In the genomic region with DNA sequence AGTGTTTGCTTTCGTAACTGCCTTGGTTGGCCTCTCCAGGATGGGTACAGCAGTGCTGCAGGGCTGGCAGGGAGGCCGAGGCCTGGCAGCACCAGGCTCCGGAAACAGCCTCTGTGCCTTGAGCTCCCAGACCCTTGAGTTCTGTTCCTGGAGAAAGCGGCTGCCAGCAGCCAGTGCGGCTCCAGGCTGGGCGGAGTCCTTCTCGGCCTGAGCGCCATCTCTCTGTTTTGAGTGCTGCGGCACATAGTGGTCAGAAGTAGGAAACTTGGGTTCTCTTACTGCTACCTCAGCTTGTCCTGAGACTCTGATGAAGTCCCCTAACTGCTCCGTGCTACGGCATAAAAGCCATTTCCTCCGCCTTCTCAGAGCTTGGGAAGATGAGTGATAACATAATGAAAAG, we compare ENCODE assay signal across 17 cellular contexts.
DNase-seq lines count a peak whose midpoint lies in the region; ATAC-seq, FAIRE-seq and TF ChIP-seq lines count a peak whose summit lies in the region.
"Had no signal": no experiment of that assay in that cellular context is flagged by ENCODE, and none has a peak within 500 bp of the region (broad histone marks: within the 10 kb centered on the region; RNA-seq: fewer than 3 reads in every experiment).

No MANE protein-coding gene starts in this region.

- in situ Hi-C loops in K562 (cut with MboI), result no loop called here

- no peak overlapping the region for H3K4me3 Mint-ChIP-seq in nephron progenitor cell
- no peak overlapping the region for H3K4me3 Mint-ChIP-seq in effector memory CD8-positive, alpha-beta T cell
- H3K4me3 Mint-ChIP-seq: activated naive CD4-positive, alpha-beta T cell treated with anti-CD3 and anti-CD28 coated beads, Interleukin-2, amount 50 U/mL, for 24 hours; CD4-positive, CD25-positive, alpha-beta regulatory T cell had no signal

- no peaks in the 10 kb centered on the region for H3K9me3 Mint-ChIP-seq in nephron progenitor cell
- H3K9me3 Mint-ChIP-seq in effector memory CD8-positive, alpha-beta T cell, result no peaks in the 10 kb centered on the region
- H3K9me3 Mint-ChIP-seq: activated naive CD4-positive, alpha-beta T cell treated with anti-CD3 and anti-CD28 coated beads, Interleukin-2, amount 50 U/mL, for 24 hours had no signal

- peak; percentile 77 for DNase-seq in ELF-1 (ENCODE audit: low read depth, low spot score)
- DNase-seq in HT1080 (ENCODE audit: low read depth), result peak; percentile 48
- peak; percentile 10 to 30 (median 20) for DNase-seq in K562 (ENCODE audit: extremely low read depth in 1 of 4, low spot score in 3 of 4)
- peak; percentile 41 for DNase-seq in nephron progenitor cell
- no peak for DNase-seq in HuH-7 (ENCODE audit: low spot score)
- no peak for DNase-seq in effector memory CD8-positive, alpha-beta T cell
- DNase-seq in medulla oblongata (ENCODE audit: extremely low spot score), result no peak
- DNase-seq in breast epithelium (ENCODE audit: low spot score in 2 of 2), result no peak
- DNase-seq: CD4-positive, CD25-positive, alpha-beta regulatory T cell; heart right ventricle; NCI-H1436 had no signal

- no peaks in the 10 kb centered on the region for H3K9me1 ChIP-seq in K562 (ENCODE audit: control insufficient read depth, insufficient read depth, low read length)

- TF ChIP-seq CTCF in K562 (IDR thresholded peaks at IDR 0.05 in 2 of 3, conservative IDR thresholded peaks at IDR 0.05 in 1 of 3; ENCODE audit: insufficient read depth in 2 of 3, low read depth in 1 of 3, low read length in 3 of 3) (peak in 2 of 3 experiments; percentile 29 to 33; a peak in 4 of 6 replicates), nephron progenitor cell (IDR thresholded peaks at IDR 0.05) (no peak), breast epithelium (IDR thresholded peaks at IDR 0.05) (no peak)

- no peaks in the 10 kb centered on the region for H3K36me3 ChIP-seq in K562 (ENCODE audit: control insufficient read depth, insufficient read depth, low read length)
- no peaks in the 10 kb centered on the region for H3K36me3 ChIP-seq in breast epithelium
- H3K36me3 ChIP-seq: heart right ventricle, neutrophil, SJSA1 had no signal

- BruUV-seq in K562 (replicated peaks; lab: Mats Ljungman, UMichigan), result no TSS peak

- CTCF ChIA-PET in K562 (lab: Yijun Ruan, JAX; ENCODE audit: low intra/inter-chr PET ratio), result no interaction called here

- ATAC-seq in K562, result peak; percentile 90
- no peak for ATAC-seq in effector memory CD8-positive, alpha-beta T cell (replicated peaks)

- H2AFZ ChIP-seq in K562 (ENCODE audit: low read depth, low read length), result 0 out of 2 replicates have a peak overlapping the region, but pooled peaks have one; percentile 4

- TF ChIP-seq RAD21 in K562 (CRISPR knock-in tag; conservative IDR thresholded peaks at IDR 0.05 in 1 of 2, IDR thresholded peaks at IDR 0.05 in 1 of 2), result no peak

- TF ChIP-seq POLR2A in K562 (conservative IDR thresholded peaks at IDR 0.05) (no peak), breast epithelium (IDR thresholded peaks at IDR 0.05) (no peak)

- H3K4me3 ChIP-seq in K562, result no peak overlapping the region
- H3K4me3 ChIP-seq in breast epithelium, result no peak overlapping the region
- H3K4me3 ChIP-seq: heart right ventricle, SJSA1, smooth muscle cell had no signal

- intact Hi-C loops in K562 (cut with micrococcal nuclease) (no loop called here), breast epithelium (cut with DNase I; ENCODE audit: low total_unique reads) (no loop called here)

- no peak overlapping the region for H3K27ac ChIP-seq in K562 (ENCODE audit: extremely low read depth, low read depth, low read length)
- no peak overlapping the region for H3K27ac ChIP-seq in breast epithelium
- H3K27ac ChIP-seq: epithelial cell of prostate, heart right ventricle, neutrophil, SJSA1 had no signal

- H3K36me3 Mint-ChIP-seq in nephron progenitor cell (ENCODE audit: low read depth), result no peaks in the 10 kb centered on the region
- no peaks in the 10 kb centered on the region for H3K36me3 Mint-ChIP-seq in effector memory CD8-positive, alpha-beta T cell (ENCODE audit: insufficient read depth)
- H3K36me3 Mint-ChIP-seq: activated naive CD4-positive, alpha-beta T cell treated with anti-CD3 and anti-CD28 coated beads, Interleukin-2, amount 50 U/mL, for 24 hours; CD4-positive, CD25-positive, alpha-beta regulatory T cell had no signal

- no peak overlapping the region for H3K27ac Mint-ChIP-seq in nephron progenitor cell
- H3K27ac Mint-ChIP-seq in effector memory CD8-positive, alpha-beta T cell, result no peak overlapping the region
- H3K27ac Mint-ChIP-seq: activated naive CD4-positive, alpha-beta T cell treated with anti-CD3 and anti-CD28 coated beads, Interleukin-2, amount 50 U/mL, for 24 hours had no signal

- H3K27me3 ChIP-seq in K562 (ENCODE audit: control insufficient read depth in 2 of 2, insufficient read depth in 2 of 2, low read length in 2 of 2) (peaks cover 0 to 17% of the 10 kb centered on the region in 2 experiments; a peak in 2 of 5 replicates), breast epithelium (peaks cover 0 to 7% of the 10 kb centered on the region in 2 donors)

- POLR2A ChIA-PET in K562 (lab: Yijun Ruan, JAX), result interaction anchor here (0.6 to 0.9 kb wide), 2 partner anchors 10 to 147 kb away, joined by 3 read pairs; no protein-coding TSS in a partner anchor

- no peaks in the 10 kb centered on the region for H4K20me1 ChIP-seq in K562 (replicated peaks; ENCODE audit: control insufficient read depth, insufficient read depth, low read length)

- H3K4me1 ChIP-seq in K562 (replicated peaks in 1 of 2; ENCODE audit: control insufficient read depth in 2 of 2, insufficient read depth in 2 of 2, low read length in 2 of 2) (peaks cover 0 to 3% of the 10 kb centered on the region in 2 experiments; a peak in 1 of 5 replicates), breast epithelium (no peaks in the 10 kb centered on the region)
- H3K4me1 ChIP-seq: SJSA1 had no signal

- no peak overlapping the region for H3K9ac ChIP-seq in K562 (ENCODE audit: insufficient read depth in 1 of 2, low read depth in 2 of 2, low read length in 2 of 2)

- WGBS in K562 (ENCODE audit: insufficient coverage, low coverage, missing lambda C conversion rate), result 2% methylated on average over 11 of the region's 12 CpGs

- FAIRE-seq in K562 (lab: Jason Lieb, UNC), result no peak
- FAIRE-seq: G401.6 had no signal

- TF ChIP-seq EP300 in K562 (IDR thresholded peaks at IDR 0.05; ENCODE audit: low read length), result no peak

- H3K79me2 ChIP-seq in K562 (ENCODE audit: control insufficient read depth, insufficient read depth, low read length), result no peaks in the 10 kb centered on the region

- peaks cover 15% of the 10 kb centered on the region for H3K4me1 Mint-ChIP-seq in nephron progenitor cell
- H3K4me1 Mint-ChIP-seq in effector memory CD8-positive, alpha-beta T cell (ENCODE audit: low read depth in 2 of 2), result no peaks in the 10 kb centered on the region
- H3K4me1 Mint-ChIP-seq: activated naive CD4-positive, alpha-beta T cell treated with anti-CD3 and anti-CD28 coated beads, Interleukin-2, amount 50 U/mL, for 24 hours; CD4-positive, CD25-positive, alpha-beta regulatory T cell had no signal

- H3K9me3 ChIP-seq in K562 (replicated peaks; ENCODE audit: control insufficient read depth, insufficient read depth, low read depth, low read length) (no peaks in the 10 kb centered on the region), breast epithelium (no peaks in the 10 kb centered on the region)
- H3K9me3 ChIP-seq: heart right ventricle, neutrophil, SJSA1 had no signal

- H3K27me3 Mint-ChIP-seq in nephron progenitor cell (ENCODE audit: low read depth, poor library complexity), result peaks cover 42% of the 10 kb centered on the region
- peaks cover 40 to 52% of the 10 kb centered on the region in 2 donors for H3K27me3 Mint-ChIP-seq in effector memory CD8-positive, alpha-beta T cell

- no peak overlapping the region for H3K4me2 ChIP-seq in K562 (ENCODE audit: insufficient read depth, low read length)
- H3K4me2 ChIP-seq: smooth muscle cell had no signal

TF ChIP-seq in K562, 482 proteins besides CTCF, POLR2A, EP300 and RAD21 (continues in another document):
- TF ChIP-seq TBL1XR1 (IDR thresholded peaks at IDR 0.05; ENCODE audit: low read length in 2 of 2) (no peak), POLR3G (IDR thresholded peaks at IDR 0.05; ENCODE audit: extremely low read depth, insufficient read length, insufficient replicate concordance) (no peak), ELF1 (tag; IDR thresholded peaks at IDR 0.05) (no peak), PTTG1 (tag; IDR thresholded peaks at IDR 0.05; ENCODE audit: low read depth) (no peak), TGIF2 (CRISPR knock-in tag; IDR thresholded peaks at IDR 0.05) (no peak)
- TF ChIP-seq, protein P1, sequence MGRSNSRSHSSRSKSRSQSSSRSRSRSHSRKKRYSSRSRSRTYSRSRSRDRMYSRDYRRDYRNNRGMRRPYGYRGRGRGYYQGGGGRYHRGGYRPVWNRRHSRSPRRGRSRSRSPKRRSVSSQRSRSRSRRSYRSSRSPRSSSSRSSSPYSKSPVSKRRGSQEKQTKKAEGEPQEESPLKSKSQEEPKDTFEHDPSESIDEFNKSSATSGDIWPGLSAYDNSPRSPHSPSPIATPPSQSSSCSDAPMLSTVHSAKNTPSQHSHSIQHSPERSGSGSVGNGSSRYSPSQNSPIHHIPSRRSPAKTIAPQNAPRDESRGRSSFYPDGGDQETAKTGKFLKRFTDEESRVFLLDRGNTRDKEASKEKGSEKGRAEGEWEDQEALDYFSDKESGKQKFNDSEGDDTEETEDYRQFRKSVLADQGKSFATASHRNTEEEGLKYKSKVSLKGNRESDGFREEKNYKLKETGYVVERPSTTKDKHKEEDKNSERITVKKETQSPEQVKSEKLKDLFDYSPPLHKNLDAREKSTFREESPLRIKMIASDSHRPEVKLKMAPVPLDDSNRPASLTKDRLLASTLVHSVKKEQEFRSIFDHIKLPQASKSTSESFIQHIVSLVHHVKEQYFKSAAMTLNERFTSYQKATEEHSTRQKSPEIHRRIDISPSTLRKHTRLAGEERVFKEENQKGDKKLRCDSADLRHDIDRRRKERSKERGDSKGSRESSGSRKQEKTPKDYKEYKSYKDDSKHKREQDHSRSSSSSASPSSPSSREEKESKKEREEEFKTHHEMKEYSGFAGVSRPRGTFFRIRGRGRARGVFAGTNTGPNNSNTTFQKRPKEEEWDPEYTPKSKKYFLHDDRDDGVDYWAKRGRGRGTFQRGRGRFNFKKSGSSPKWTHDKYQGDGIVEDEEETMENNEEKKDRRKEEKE (IDR thresholded peaks at IDR 0.05; ENCODE audit: borderline replicate concordance in 1 of 2, control insufficient read depth in 1 of 2, low read depth in 2 of 2, low read length in 1 of 2), result no peak

Comparison
In these comparisons a context has a peak if more than half of its experiments do, and no peak if none do; other contexts are left out.
1. DNase-seq: peak in ELF-1 (single experiment), HT1080 (single experiment), K562 (4 of 4) and nephron progenitor cell (single experiment); none in HuH-7 (single experiment), effector memory CD8-positive, alpha-beta T cell (0 of 3), medulla oblongata (single experiment) and breast epithelium (0 of 2).
2. CTCF ChIP-seq: peak in K562 (2 of 3); none in nephron progenitor cell (single experiment) and breast epithelium (0 of 3).